Comparison of ENCODE assay signal across 31 cellular contexts in the genomic region with DNA sequence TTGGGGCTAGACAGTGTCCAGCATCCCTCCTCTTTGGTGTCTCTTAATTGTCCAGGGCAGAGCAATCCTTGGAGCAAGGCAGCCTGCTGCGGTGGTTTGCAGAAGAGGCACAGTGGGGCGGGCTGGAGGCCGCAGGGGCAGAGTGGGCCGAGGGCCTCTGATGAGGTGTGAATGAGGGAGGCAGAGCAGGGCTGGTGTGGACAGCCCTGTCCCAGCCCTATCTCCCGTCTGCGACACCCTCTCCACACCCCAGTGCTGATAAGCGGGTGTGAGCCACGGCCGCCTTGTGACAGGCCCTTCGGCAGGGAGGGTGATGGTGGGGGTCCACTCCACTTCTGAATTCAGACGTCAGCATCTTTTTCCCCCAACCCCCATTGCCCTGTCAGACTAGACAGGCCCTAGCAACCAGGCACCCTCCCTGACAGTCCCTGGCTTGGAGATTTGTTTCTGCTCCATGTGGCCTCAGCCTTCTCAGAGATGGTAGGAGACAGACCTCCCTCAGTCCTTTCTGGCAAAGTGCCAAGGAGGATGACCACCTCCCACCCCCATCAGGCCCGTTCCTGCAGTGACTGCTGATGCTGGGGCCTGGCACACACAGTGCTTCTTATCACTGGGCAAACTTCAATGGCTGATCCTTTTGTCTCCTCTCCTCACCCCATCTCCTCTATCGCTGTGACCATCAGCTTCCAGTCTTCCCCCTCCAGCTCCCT. TPM values are rescaled to one million over a fixed set of nuclear protein-coding genes. Genes with fewer than 3 reads are reported as not detected.
DNase-seq lines count a peak whose midpoint lies in the region; ATAC-seq, FAIRE-seq and TF ChIP-seq lines count a peak whose summit lies in the region.
"Had no signal": no experiment of that assay in that cellular context is flagged by ENCODE, and none has a peak within 500 bp of the region (broad histone marks: within the 10 kb centered on the region; RNA-seq: fewer than 3 reads in every experiment).

No MANE protein-coding gene starts in this region.

- no peak for TF ChIP-seq EP300 in K562 (IDR thresholded peaks at IDR 0.05; ENCODE audit: low read length)

- no peak overlapping the region for H3K27ac ChIP-seq in K562 (ENCODE audit: extremely low read depth, low read depth, low read length)
- H3K27ac ChIP-seq in right atrium auricular region = peak overlapping the region; percentile 77 to 91
- H3K27ac ChIP-seq: BLaER1, foreskin keratinocyte, hepatocyte, pancreas, thyroid gland, WERI-Rb-1 had no signal

- H3K27me3 ChIP-seq in K562 (ENCODE audit: control insufficient read depth in 2 of 2, insufficient read depth in 2 of 2, low read length in 2 of 2) (peaks cover 0 to under 1% of the 10 kb centered on the region in 2 experiments; a peak in 2 of 5 replicates), right atrium auricular region (no peaks in the 10 kb centered on the region)
- H3K27me3 ChIP-seq: BLaER1, foreskin keratinocyte, hepatocyte, pancreas, thyroid gland had no signal

- no peak for FAIRE-seq in K562 (lab: Jason Lieb, UNC)
- FAIRE-seq: astrocyte, GM12891, pancreas had no signal

- no peak overlapping the region for H2AFZ ChIP-seq in K562 (ENCODE audit: low read depth, low read length)
- H2AFZ ChIP-seq: hepatocyte had no signal

- H3K9me3 ChIP-seq in K562 (replicated peaks; ENCODE audit: control insufficient read depth, insufficient read depth, low read depth, low read length) (no peaks in the 10 kb centered on the region), right atrium auricular region (no peaks in the 10 kb centered on the region)
- H3K9me3 ChIP-seq: BLaER1, HAP-1, pancreas, thyroid gland had no signal

- in situ Hi-C loops in K562 (cut with MboI) = no loop called here

- H3K27me3 Mint-ChIP-seq in activated T-helper 17 cell treated with anti-CD3 and anti-CD28 coated beads, Interleukin-2, amount 50 U/mL, for 72 hours = no peaks in the 10 kb centered on the region
- no peaks in the 10 kb centered on the region for H3K27me3 Mint-ChIP-seq in activated naive CD8-positive, alpha-beta T cell treated with anti-CD3 and anti-CD28 coated beads for 36 hours
- H3K27me3 Mint-ChIP-seq: activated naive CD8-positive, alpha-beta T cell treated with anti-CD3 and anti-CD28 coated beads, Interleukin-2, amount 50 U/mL, for 24 hours; effector memory CD8-positive, alpha-beta T cell had no signal

- peaks cover 14% of the 10 kb centered on the region; the same call in 1 of the 2 replicates for H4K20me1 ChIP-seq in K562 (replicated peaks; ENCODE audit: control insufficient read depth, insufficient read depth, low read length)

- H3K9me3 Mint-ChIP-seq in activated T-helper 17 cell treated with anti-CD3 and anti-CD28 coated beads, Interleukin-2, amount 50 U/mL, for 72 hours = no peaks in the 10 kb centered on the region
- H3K9me3 Mint-ChIP-seq in activated naive CD8-positive, alpha-beta T cell treated with anti-CD3 and anti-CD28 coated beads for 36 hours = no peaks in the 10 kb centered on the region
- H3K9me3 Mint-ChIP-seq: activated naive CD8-positive, alpha-beta T cell treated with anti-CD3 and anti-CD28 coated beads, Interleukin-2, amount 50 U/mL, for 24 hours; effector memory CD8-positive, alpha-beta T cell had no signal

- WGBS in K562 (ENCODE audit: insufficient coverage, low coverage, missing lambda C conversion rate) = 6% methylated on average over 13 of the region's 13 CpGs

- no peak for TF ChIP-seq CTCF in K562 (IDR thresholded peaks at IDR 0.05 in 2 of 3, conservative IDR thresholded peaks at IDR 0.05 in 1 of 3; ENCODE audit: insufficient read depth in 2 of 3, low read depth in 1 of 3, low read length in 3 of 3)
- no peak for TF ChIP-seq CTCF in right atrium auricular region (IDR thresholded peaks at IDR 0.05)

- no peaks in the 10 kb centered on the region for H3K9me1 ChIP-seq in K562 (ENCODE audit: control insufficient read depth, insufficient read depth, low read length)

- H3K27ac Mint-ChIP-seq in activated T-helper 17 cell treated with anti-CD3 and anti-CD28 coated beads, Interleukin-2, amount 50 U/mL, for 72 hours = no peak overlapping the region
- H3K27ac Mint-ChIP-seq in activated naive CD8-positive, alpha-beta T cell treated with anti-CD3 and anti-CD28 coated beads for 36 hours = no peak overlapping the region
- H3K27ac Mint-ChIP-seq: activated naive CD8-positive, alpha-beta T cell treated with anti-CD3 and anti-CD28 coated beads, Interleukin-2, amount 50 U/mL, for 24 hours; effector memory CD8-positive, alpha-beta T cell had no signal

- DNase-seq in K562 (ENCODE audit: extremely low read depth in 1 of 4, low spot score in 3 of 4) = peak; percentile 24 to 41 (median 36)
- DNase-seq in right atrium auricular region (ENCODE audit: low spot score) = peak; percentile 71
- DNase-seq in sciatic nerve (ENCODE audit: low spot score) = no peak
- no peak for DNase-seq in stimulated activated CD4-positive, alpha-beta T cell treated with anti-CD3 and anti-CD28 coated beads, Interleukin-2, amount 100 ng/mL, for 24 hours
- DNase-seq in activated naive CD8-positive, alpha-beta T cell treated with anti-CD3 and anti-CD28 coated beads for 36 hours = no peak
- DNase-seq: activated CD4-positive, alpha-beta T cell treated with anti-CD3 and anti-CD28 coated beads for 4 hours; activated CD8-positive, alpha-beta memory T cell treated with anti-CD3 and anti-CD28 coated beads for 24 hours; activated naive CD8-positive, alpha-beta T cell treated with anti-CD3 and anti-CD28 coated beads, Interleukin-2, amount 50 U/mL, for 24 hours; activated T-cell treated with anti-CD3 and anti-CD28 coated beads for 4 hours; caudate nucleus; cortex of kidney; effector memory CD8-positive, alpha-beta T cell; foreskin keratinocyte; kidney glomerular epithelial cell; NCI-H1930; NCI-H524; retina; SHP77; stimulated activated CD4-positive, alpha-beta T cell treated with anti-CD3 and anti-CD28 coated beads, Interleukin-1b, Interleukin-23, amount 100 ng/mL, for 48 hours; T-helper 9 cell; thyroid gland; WERI-Rb-1 had no signal

- no TSS peak for BruUV-seq in K562 (replicated peaks; lab: Mats Ljungman, UMichigan)

- H3K36me3 Mint-ChIP-seq in activated T-helper 17 cell treated with anti-CD3 and anti-CD28 coated beads, Interleukin-2, amount 50 U/mL, for 72 hours (ENCODE audit: low read depth) = peaks cover 35% of the 10 kb centered on the region
- peaks cover 14% of the 10 kb centered on the region for H3K36me3 Mint-ChIP-seq in activated naive CD8-positive, alpha-beta T cell treated with anti-CD3 and anti-CD28 coated beads for 36 hours

- no peak overlapping the region; the same call in 1 of the 2 replicates for H3K4me2 ChIP-seq in K562 (ENCODE audit: insufficient read depth, low read length)
- H3K4me2 ChIP-seq: BLaER1, hepatocyte, smooth muscle cell had no signal

- peak; percentile 85 for ATAC-seq in K562
- peak; percentile 29 for ATAC-seq in esophagus mucosa
- peak; percentile 48 for ATAC-seq in sciatic nerve
- ATAC-seq in activated T-helper 17 cell treated with anti-CD3 and anti-CD28 coated beads, Interleukin-2, amount 50 U/mL, for 72 hours (replicated peaks) = no peak
- ATAC-seq: activated naive CD8-positive, alpha-beta T cell treated with anti-CD3 and anti-CD28 coated beads, Interleukin-2, amount 50 U/mL, for 24 hours; effector memory CD8-positive, alpha-beta T cell; foreskin keratinocyte; pancreas had no signal

- TF ChIP-seq RAD21 in K562 (CRISPR knock-in tag; conservative IDR thresholded peaks at IDR 0.05 in 1 of 2, IDR thresholded peaks at IDR 0.05 in 1 of 2) = no peak

- H3K4me1 ChIP-seq in K562 (replicated peaks in 1 of 2; ENCODE audit: control insufficient read depth in 2 of 2, insufficient read depth in 2 of 2, low read length in 2 of 2) (peaks cover 6 to 10% of the 10 kb centered on the region in 2 experiments), right atrium auricular region (peaks cover 0 to 39% of the 10 kb centered on the region in 2 donors)
- H3K4me1 ChIP-seq: BLaER1, foreskin keratinocyte, pancreas, thyroid gland had no signal

- TF ChIP-seq POLR2A in K562 (conservative IDR thresholded peaks at IDR 0.05) = no peak

- POLR2A ChIA-PET in K562 (lab: Yijun Ruan, JAX) = interaction anchor here (0.7 to 1.0 kb wide), 2 partner anchors 9 to 12 kb away, joined by 4 to 6 read pairs; no protein-coding TSS in a partner anchor

- no peaks in the 10 kb centered on the region for H3K79me2 ChIP-seq in K562 (ENCODE audit: control insufficient read depth, insufficient read depth, low read length)
- H3K79me2 ChIP-seq: hepatocyte had no signal

- CTCF ChIA-PET in K562 (lab: Yijun Ruan, JAX; ENCODE audit: low intra/inter-chr PET ratio) = no interaction called here

- intact Hi-C loops in K562 (cut with micrococcal nuclease) (no loop called here), sciatic nerve (cut with DNase I) (no loop called here)

- H3K36me3 ChIP-seq in K562 (ENCODE audit: control insufficient read depth, insufficient read depth, low read length) (no peaks in the 10 kb centered on the region), right atrium auricular region (no peaks in the 10 kb centered on the region)
- H3K36me3 ChIP-seq: HAP-1, pancreas, thyroid gland, WERI-Rb-1 had no signal

- H3K9ac ChIP-seq in K562 (ENCODE audit: insufficient read depth in 1 of 2, low read depth in 2 of 2, low read length in 2 of 2) = peak overlapping the region in 1 of 2 experiments; percentile 78; a peak in 2 of 4 replicates
- H3K9ac ChIP-seq: BLaER1 had no signal

- no peak overlapping the region for H3K4me3 Mint-ChIP-seq in activated T-helper 17 cell treated with anti-CD3 and anti-CD28 coated beads, Interleukin-2, amount 50 U/mL, for 72 hours
- no peak overlapping the region for H3K4me3 Mint-ChIP-seq in activated naive CD8-positive, alpha-beta T cell treated with anti-CD3 and anti-CD28 coated beads for 36 hours
- H3K4me3 Mint-ChIP-seq: activated naive CD8-positive, alpha-beta T cell treated with anti-CD3 and anti-CD28 coated beads, Interleukin-2, amount 50 U/mL, for 24 hours; effector memory CD8-positive, alpha-beta T cell had no signal

- H3K4me3 ChIP-seq in K562 = no peak overlapping the region
- no peak overlapping the region for H3K4me3 ChIP-seq in right atrium auricular region
- H3K4me3 ChIP-seq: BLaER1, HAP-1, hepatocyte, pancreas, smooth muscle cell, thyroid gland had no signal

- no peaks in the 10 kb centered on the region for H3K4me1 Mint-ChIP-seq in activated T-helper 17 cell treated with anti-CD3 and anti-CD28 coated beads, Interleukin-2, amount 50 U/mL, for 72 hours
- H3K4me1 Mint-ChIP-seq in activated naive CD8-positive, alpha-beta T cell treated with anti-CD3 and anti-CD28 coated beads for 36 hours = peaks cover 6% of the 10 kb centered on the region

RNA-seq across cellular contexts. Expression of gene EXOG, which starts 37.3 kb away (rescaled TPM):
- total RNA-seq in K562 (2011; cell fraction: chromatin; rRNA removed; ENCODE audit: low replicate concordance) = 28.1 and 64.0 TPM in 2 replicates
- 10.8 and 13.6 TPM in 2 replicates for total RNA-seq in K562 (2011; cell fraction: nucleolus; rRNA removed)
- total RNA-seq in K562 (2011; cell fraction: nucleoplasm; rRNA removed) = 32.4 and 55.4 TPM in 2 replicates
- total RNA-seq in K562 (2014; rRNA removed) = 9.9 and 10.8 TPM in 2 replicates
- total RNA-seq in K562 (2014; rRNA removed; fragmentation: Illumina TruSeq; extraction: Trizol) = 16.3 and 18.1 TPM in 2 replicates
- total RNA-seq in K562 (2015; rRNA removed; fragmentation: Illumina TruSeq; extraction: Trizol) = 13.6 and 15.7 TPM in 2 replicates
- 14.4 and 14.5 TPM in 2 replicates for total RNA-seq in K562 (2021)
- 12.0 and 16.9 TPM in 2 replicates for polyA plus RNA-seq in K562 (2011; rRNA removed)
- polyA plus RNA-seq in K562 (2011; cell fraction: cytosol; rRNA removed) = 4.1 and 8.2 TPM in 2 replicates
- 16.3 and 16.8 TPM in 2 replicates for polyA plus RNA-seq in K562 (2011; cell fraction: nucleus; rRNA removed)
- polyA plus RNA-seq in K562 (2012) = 10.1 and 10.2 TPM in 2 replicates
- polyA plus RNA-seq in K562 (2014; fragmentation: Illumina TruSeq; extraction: Trizol) = 13.4 and 13.9 TPM in 2 replicates
- polyA plus RNA-seq in K562 (2014; fragmentation: Nextera tagmentation; extraction: Ambion mirVana) = 10 to 100 TPM; 13.1 to 21.7 TPM
- 12.9 and 14.8 TPM in 2 replicates for polyA plus RNA-seq in K562 (2014; rRNA removed)
- polyA minus RNA-seq in K562 (2011; rRNA and poly(A)+ RNA removed) = 12.5 and 13.5 TPM in 2 replicates
- 3.7 and 5.8 TPM in 2 replicates for polyA minus RNA-seq in K562 (2011; cell fraction: cytosol; rRNA and poly(A)+ RNA removed)
- 8.1 and 12.7 TPM in 2 replicates for polyA minus RNA-seq in K562 (2011; cell fraction: nucleus; rRNA and poly(A)+ RNA removed)
- 3.5 TPM for total RNA-seq in esophagus mucosa
- total RNA-seq in right atrium auricular region = 10 to 100 TPM; 23.4 to 36.6 TPM
- 16.7 TPM for total RNA-seq in sciatic nerve
- total RNA-seq in activated T-helper 17 cell treated with anti-CD3 and anti-CD28 coated beads, Interleukin-2, amount 50 U/mL, for 72 hours = 10 to 100 TPM; 15.9 to 23.8 TPM
- 10 to 100 TPM; 16.8 to 21.7 TPM for total RNA-seq in activated naive CD8-positive, alpha-beta T cell treated with anti-CD3 and anti-CD28 coated beads for 36 hours

Comparison
In these comparisons a context has a peak if more than half of its experiments do, and no peak if none do; other contexts are left out.
1. DNase-seq: peak in K562 (4 of 4) and right atrium auricular region (single experiment); none in sciatic nerve (single experiment), stimulated activated CD4-positive, alpha-beta T cell treated with anti-CD3 and anti-CD28 coated beads, Interleukin-2, amount 100 ng/mL, for 24 hours (0 of 2) and activated naive CD8-positive, alpha-beta T cell treated with anti-CD3 and anti-CD28 coated beads for 36 hours (single experiment).